In the genomic region with DNA sequence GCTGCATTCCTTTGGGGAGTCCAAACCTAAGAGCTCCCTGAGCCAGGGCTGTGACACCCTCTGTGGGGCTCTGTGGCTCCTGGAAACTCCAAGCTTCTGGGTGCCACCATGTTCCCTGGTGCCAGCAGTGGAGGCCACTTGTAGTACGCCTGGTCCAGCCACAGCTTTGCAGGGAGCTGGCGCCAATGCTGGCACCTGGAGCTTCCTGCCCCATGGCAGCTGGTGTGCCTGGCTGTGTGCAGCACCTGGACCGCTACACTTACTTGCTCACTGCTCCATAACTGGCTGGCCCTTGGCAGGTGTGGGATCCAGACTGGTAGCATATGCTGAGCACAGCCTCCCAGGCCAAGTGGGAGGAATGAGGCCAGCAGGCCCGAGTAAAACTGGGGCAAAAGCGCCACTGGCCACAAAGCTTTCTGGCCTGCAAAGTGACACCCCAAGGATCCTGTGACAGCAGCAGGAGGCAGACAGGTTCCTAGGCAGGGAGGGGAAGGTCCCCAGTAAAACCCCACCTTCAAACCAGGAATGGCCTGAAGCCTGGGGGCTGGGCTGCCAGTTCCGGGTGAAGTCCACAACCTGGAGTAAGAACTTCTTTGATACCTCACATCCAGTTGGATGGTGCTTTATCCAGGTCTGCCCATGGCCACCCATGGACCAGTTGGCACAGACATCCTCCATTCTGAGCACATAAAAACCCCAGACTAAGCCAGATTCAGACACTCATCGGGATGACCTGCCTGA, we compare ENCODE assay signal across 26 cellular contexts.
"Had no signal": no experiment of that assay in that cellular context is flagged by ENCODE, and none has a peak within 500 bp of the region (broad histone marks: within the 10 kb centered on the region; RNA-seq: fewer than 3 reads in every experiment).

No MANE protein-coding gene starts in this region.

- ATAC-seq: foreskin keratinocyte; heart left ventricle; SK-N-SH treated with all-trans-retinoic acid at 6 μM for 48 hours; stimulated activated memory B cell treated with anti-CD40 and anti-IgM and Interleukin-4, amounts not matched to agents 10 μg/mL and 1 μg/mL and 100 μg/mL, for 72 hours; T-helper 17 cell had no signal

- DNase-seq: activated CD4-positive, alpha-beta memory T cell treated with anti-CD3 and anti-CD28 coated beads for 36 hours; activated CD4-positive, alpha-beta T cell treated with anti-CD3 and anti-CD28 coated beads, Interleukin-2, amount 10 ng/mL, durations not matched to agents 24 days and 14 days; activated CD4-positive, CD25-positive, alpha-beta regulatory T cell treated with anti-CD3 and anti-CD28 coated beads, Interleukin-2, amount 50 U/mL, for 72 hours; activated naive CD4-positive, alpha-beta T cell treated with Interleukin-2 at 50 U/mL for 16 hours; activated T-cell treated with anti-CD3 and anti-CD28 coated beads, Interleukin-2, amount 50 U/mL, for 48 hours; caudate nucleus; foreskin keratinocyte; left ventricle myocardium inferior; stimulated activated CD4-positive, alpha-beta T cell treated with anti-CD3 and anti-CD28 coated beads, Interleukin-4, amount 100 ng/mL, for 24 hours; stimulated activated naive CD8-positive, alpha-beta T cell treated with anti-CD3 and anti-CD28 coated beads, Interleukin-15, amount 100 ng/mL, for 72 hours; T-helper 17 cell; T1000; thyroid gland had no signal

- H3K9me3 ChIP-seq: ascending aorta, esophagus muscularis mucosa, mucosa of descending colon, right lobe of liver, thyroid gland had no signal

- H3K4me3 Mint-ChIP-seq: activated CD4-positive, alpha-beta memory T cell treated with anti-CD3 and anti-CD28 coated beads for 36 hours; activated CD4-positive, alpha-beta T cell treated with anti-CD3 and anti-CD28 coated beads, Interleukin-2, amount 10 ng/mL, durations not matched to agents 24 days and 14 days; activated naive CD8-positive, alpha-beta T cell; brain; dendritic cell treated with granulocyte-macrophage colony-stimulating factor and Interleukin-4, amounts not matched to agents 40 ng/mL and 50 ng/mL, for 4 days; natural killer cell treated with Interleukin-12 subunit alpha and Interleukin-12 subunit beta and Interleukin-15 and Interleukin-18, amount 100 ng/mL, for 72 hours; stimulated activated memory B cell treated with anti-CD40 and anti-IgM and Interleukin-4, amounts not matched to agents 10 μg/mL and 1 μg/mL and 100 μg/mL, for 72 hours; stimulated activated naive CD8-positive, alpha-beta T cell treated with anti-CD3 and anti-CD28 coated beads, Interleukin-15, amount 100 ng/mL, for 72 hours; T-helper 17 cell had no signal

- H3K9me3 Mint-ChIP-seq: activated CD4-positive, alpha-beta memory T cell treated with anti-CD3 and anti-CD28 coated beads for 36 hours; activated CD4-positive, alpha-beta T cell treated with anti-CD3 and anti-CD28 coated beads, Interleukin-2, amount 10 ng/mL, durations not matched to agents 24 days and 14 days; activated T-helper 2 cell treated with anti-CD3 and anti-CD28 coated beads, Interferon-gamma antibody, Interleukin-2, Interleukin-4, amounts not matched to agents 10 μg/mL and 5 μg/mL and 100 μg/mL, durations not matched to agents 14 hours and 24 hours and 36 hours had no signal

- H3K27me3 ChIP-seq: ascending aorta, esophagus muscularis mucosa, foreskin keratinocyte, heart left ventricle, right lobe of liver, thyroid gland had no signal

- H3K4me1 ChIP-seq: ascending aorta, esophagus muscularis mucosa, foreskin keratinocyte, heart left ventricle, left ventricle myocardium inferior, right lobe of liver, thyroid gland had no signal

- H3K4me1 Mint-ChIP-seq: activated CD4-positive, alpha-beta T cell treated with anti-CD3 and anti-CD28 coated beads, Interleukin-2, amount 10 ng/mL, durations not matched to agents 24 days and 14 days; stimulated activated naive CD8-positive, alpha-beta T cell treated with anti-CD3 and anti-CD28 coated beads, Interleukin-15, amount 100 ng/mL, for 72 hours; T-helper 17 cell had no signal

- H3K27me3 Mint-ChIP-seq: activated CD4-positive, alpha-beta memory T cell treated with anti-CD3 and anti-CD28 coated beads for 36 hours; activated CD4-positive, alpha-beta T cell treated with anti-CD3 and anti-CD28 coated beads, Interleukin-2, amount 10 ng/mL, durations not matched to agents 24 days and 14 days; activated naive CD8-positive, alpha-beta T cell; dendritic cell treated with granulocyte-macrophage colony-stimulating factor and Interleukin-4, amounts not matched to agents 40 ng/mL and 50 ng/mL, for 4 days; natural killer cell treated with Interleukin-12 subunit alpha and Interleukin-12 subunit beta and Interleukin-15 and Interleukin-18, amount 100 ng/mL, for 72 hours; stimulated activated memory B cell treated with anti-CD40 and anti-IgM and Interleukin-4, amounts not matched to agents 10 μg/mL and 1 μg/mL and 100 μg/mL, for 72 hours; stimulated activated naive CD8-positive, alpha-beta T cell treated with anti-CD3 and anti-CD28 coated beads, Interleukin-15, amount 100 ng/mL, for 72 hours; T-helper 17 cell had no signal

- H3K36me3 Mint-ChIP-seq: activated CD4-positive, alpha-beta memory T cell treated with anti-CD3 and anti-CD28 coated beads for 36 hours; activated naive CD8-positive, alpha-beta T cell; brain; natural killer cell treated with Interleukin-12 subunit alpha and Interleukin-12 subunit beta and Interleukin-15 and Interleukin-18, amount 100 ng/mL, for 72 hours had no signal

- H3K4me3 ChIP-seq: ascending aorta, esophagus muscularis mucosa, heart left ventricle, left ventricle myocardium inferior, mucosa of descending colon, right lobe of liver, skin epidermis, thyroid gland had no signal

- H3K27ac ChIP-seq: ascending aorta, esophagus muscularis mucosa, foreskin keratinocyte, heart left ventricle, left ventricle myocardium inferior, right lobe of liver, skin epidermis, thyroid gland had no signal

- H3K27ac Mint-ChIP-seq: activated CD4-positive, alpha-beta memory T cell treated with anti-CD3 and anti-CD28 coated beads for 36 hours; activated CD4-positive, alpha-beta T cell treated with anti-CD3 and anti-CD28 coated beads, Interleukin-2, amount 10 ng/mL, durations not matched to agents 24 days and 14 days; activated naive CD8-positive, alpha-beta T cell; activated T-helper 2 cell treated with anti-CD3 and anti-CD28 coated beads, Interferon-gamma antibody, Interleukin-2, Interleukin-4, amounts not matched to agents 10 μg/mL and 5 μg/mL and 100 μg/mL, durations not matched to agents 14 hours and 24 hours and 36 hours; brain; dendritic cell treated with granulocyte-macrophage colony-stimulating factor and Interleukin-4, amounts not matched to agents 40 ng/mL and 50 ng/mL, for 4 days; natural killer cell treated with Interleukin-12 subunit alpha and Interleukin-12 subunit beta and Interleukin-15 and Interleukin-18, amount 100 ng/mL, for 72 hours; stimulated activated memory B cell treated with anti-CD40 and anti-IgM and Interleukin-4, amounts not matched to agents 10 μg/mL and 1 μg/mL and 100 μg/mL, for 72 hours; stimulated activated naive CD8-positive, alpha-beta T cell treated with anti-CD3 and anti-CD28 coated beads, Interleukin-15, amount 100 ng/mL, for 72 hours; T-helper 17 cell had no signal

- H3K36me3 ChIP-seq: ascending aorta, esophagus muscularis mucosa, heart left ventricle, left ventricle myocardium inferior, right lobe of liver, thyroid gland had no signal
